Comparison of ENCODE assay signal across 1 cellular context in the genomic region with DNA sequence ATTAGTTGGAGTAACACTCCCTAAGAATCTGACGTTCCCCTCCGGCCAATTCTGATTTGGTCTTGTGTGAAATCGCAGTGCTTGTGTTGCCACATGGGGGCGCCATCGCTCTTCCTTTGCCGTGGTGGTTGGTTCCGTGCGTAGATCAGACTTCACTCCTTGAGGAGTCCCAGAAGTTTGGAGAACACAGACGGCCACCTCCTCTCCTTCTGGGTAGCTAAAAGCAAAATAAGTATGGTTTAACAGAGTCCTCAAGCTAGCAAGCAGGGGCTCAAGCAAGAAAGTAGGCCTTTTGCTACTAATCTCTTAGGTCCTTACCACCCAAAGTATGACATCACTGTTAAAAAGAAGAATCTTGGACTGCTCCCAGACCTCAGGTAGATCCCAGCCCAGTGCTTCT.
TF ChIP-seq lines count a peak whose summit lies in the region.

No MANE protein-coding gene starts in this region.

TF ChIP-seq in IMR-90, 13 proteins besides CTCF, POLR2A, EP300 and RAD21:
- no peak for TF ChIP-seq USF2 (IDR thresholded peaks at IDR 0.05; ENCODE audit: low read depth, low read length)
- TF ChIP-seq SMC3 (IDR thresholded peaks at IDR 0.05; ENCODE audit: low read depth, low read length): peak; percentile 97
- 0 out of 2 replicates have a peak, but pooled peaks have one; percentile 19 for TF ChIP-seq CEBPB (IDR thresholded peaks at IDR 0.05; ENCODE audit: low read depth, low read length)
